Comparison of ENCODE assay signal across 24 cellular contexts in genomic region chrX:113996781-113997180, GRCh38.
"Had no signal": no experiment of that assay in that cellular context is flagged by ENCODE, and none has a peak within 500 bp of the region (broad histone marks: within the 10 kb centered on the region; RNA-seq: fewer than 3 reads in every experiment).

No MANE protein-coding gene starts in this region.

- H3K36me3 ChIP-seq: esophagus muscularis mucosa, gastrocnemius medialis, heart right ventricle, left lung, lower lobe of right lung had no signal

- H3K27me3 ChIP-seq: esophagus muscularis mucosa, gastrocnemius medialis, left lung had no signal

- H3K4me3 Mint-ChIP-seq: mesothelial cell of epicardium; naive B cell; naive thymus-derived CD8-positive, alpha-beta T cell had no signal

- H3K4me3 ChIP-seq: coronary artery, dorsolateral prefrontal cortex, esophagus muscularis mucosa, gastrocnemius medialis, heart right ventricle, left lung, lower lobe of right lung, mucosa of descending colon had no signal

- H3K4me1 Mint-ChIP-seq: mesothelial cell of epicardium; naive B cell; naive thymus-derived CD8-positive, alpha-beta T cell had no signal

- ATAC-seq: gastrocnemius medialis; heart right ventricle; left cardiac atrium; left lung; left ventricle myocardium superior; lower lobe of right lung; mucosa of descending colon; naive thymus-derived CD8-positive, alpha-beta T cell had no signal

- FAIRE-seq: endothelial cell of umbilical vein, islet of Langerhans, keratinocyte had no signal

- H3K9me3 Mint-ChIP-seq: mesothelial cell of epicardium had no signal

- H3K4me1 ChIP-seq: esophagus muscularis mucosa, gastrocnemius medialis, heart right ventricle, left lung, lower lobe of right lung had no signal

- H3K27ac Mint-ChIP-seq: mesothelial cell of epicardium; naive thymus-derived CD8-positive, alpha-beta T cell had no signal

- H3K27ac ChIP-seq: coronary artery, dorsolateral prefrontal cortex, esophagus muscularis mucosa, gastrocnemius medialis, heart right ventricle, left lung, lower lobe of right lung had no signal

- H3K36me3 Mint-ChIP-seq: mesothelial cell of epicardium; naive B cell; naive thymus-derived CD8-positive, alpha-beta T cell had no signal

- H3K27me3 Mint-ChIP-seq: naive thymus-derived CD8-positive, alpha-beta T cell had no signal

- H3K9me3 ChIP-seq: esophagus muscularis mucosa, gastrocnemius medialis, heart right ventricle, left lung, lower lobe of right lung, mucosa of descending colon had no signal

- DNase-seq: dermis blood vessel endothelial cell; dorsolateral prefrontal cortex; effector CD4-positive, alpha-beta T cell; effector memory CD4-positive, alpha-beta T cell; foreskin melanocyte; gastrocnemius medialis; glutamatergic neuron; head of caudate nucleus; heart right ventricle; hippocampal formation; left cardiac atrium; left lung; left ventricle myocardium superior; lower lobe of right lung; mesenchymal stem cell; mucosa of descending colon; naive B cell; naive thymus-derived CD8-positive, alpha-beta T cell had no signal
